In genomic region chr3:115615001-115615447, GRCh38 we compare ENCODE assay signal across 13 cellular contexts.
DNase-seq lines count a peak whose midpoint lies in the region; TF ChIP-seq lines count a peak whose summit lies in the region.
"Had no signal": no experiment of that assay in that cellular context is flagged by ENCODE, and none has a peak within 500 bp of the region (broad histone marks: within the 10 kb centered on the region; RNA-seq: fewer than 3 reads in every experiment).

No MANE protein-coding gene starts in this region.

- H3K27ac Mint-ChIP-seq in activated T-cell treated with anti-CD3 and anti-CD28 coated beads, Interleukin-2, amount 50 U/mL, for 24 hours: no peak overlapping the region
- H3K27ac Mint-ChIP-seq: activated B cell treated with CpG ODN at 0.5 μM for 24 hours; activated naive CD8-positive, alpha-beta T cell; immature natural killer cell had no signal

- H3K4me3 ChIP-seq in choroid plexus epithelial cell (ENCODE audit: low read depth, low read length): no peak overlapping the region
- H3K4me3 ChIP-seq: pancreas had no signal

- no peaks in the 10 kb centered on the region for H3K36me3 Mint-ChIP-seq in activated T-cell treated with anti-CD3 and anti-CD28 coated beads, Interleukin-2, amount 50 U/mL, for 24 hours (ENCODE audit: low read depth)
- H3K36me3 Mint-ChIP-seq: activated naive CD8-positive, alpha-beta T cell; immature natural killer cell had no signal

- DNase-seq in EL (peak; percentile 2), NCI-H226 (peak; percentile 70), choroid plexus epithelial cell (ENCODE audit: low read depth) (peak; percentile 74), iris pigment epithelial cell (ENCODE audit: low read depth) (peak; percentile 40), NCI-H446 treated with DMSO at 0.1 percent for 48 hours (lab: John Stamatoyannopoulos, UW) (no peak), HCEC 1CT (no peak)
- no peak for DNase-seq in activated T-cell treated with anti-CD3 and anti-CD28 coated beads, Interleukin-2, amount 50 U/mL, for 24 hours
- no peak for DNase-seq in stimulated activated CD4-positive, alpha-beta T cell treated with anti-CD3 and anti-CD28 coated beads, Interleukin-4, amount 100 ng/mL, for 24 hours
- DNase-seq: activated B cell treated with CpG ODN at 0.5 μM for 24 hours, immature natural killer cell, NCI-H2227 treated with DMSO at 0.1 percent for 48 hours, pancreas had no signal

- peaks cover 37% of the 10 kb centered on the region for H3K27me3 Mint-ChIP-seq in activated T-cell treated with anti-CD3 and anti-CD28 coated beads, Interleukin-2, amount 50 U/mL, for 24 hours

- H3K4me1 Mint-ChIP-seq in activated T-cell treated with anti-CD3 and anti-CD28 coated beads, Interleukin-2, amount 50 U/mL, for 24 hours (ENCODE audit: low read depth): peaks cover 23% of the 10 kb centered on the region
- H3K4me1 Mint-ChIP-seq: immature natural killer cell had no signal

- H3K4me3 Mint-ChIP-seq in activated T-cell treated with anti-CD3 and anti-CD28 coated beads, Interleukin-2, amount 50 U/mL, for 24 hours: no peak overlapping the region
- H3K4me3 Mint-ChIP-seq: activated B cell treated with CpG ODN at 0.5 μM for 24 hours; activated naive CD8-positive, alpha-beta T cell; immature natural killer cell had no signal

- TF ChIP-seq CTCF in choroid plexus epithelial cell (conservative IDR thresholded peaks at IDR 0.05; ENCODE audit: low read depth, low read length): no peak

- H3K9me3 Mint-ChIP-seq in activated T-cell treated with anti-CD3 and anti-CD28 coated beads, Interleukin-2, amount 50 U/mL, for 24 hours: no peaks in the 10 kb centered on the region
- H3K9me3 Mint-ChIP-seq: activated B cell treated with CpG ODN at 0.5 μM for 24 hours, immature natural killer cell had no signal

Comparison
In these comparisons a context has a peak if more than half of its experiments do, and no peak if none do; other contexts are left out.
1. DNase-seq: peak in EL (single experiment), NCI-H226 (single experiment), choroid plexus epithelial cell (single experiment) and iris pigment epithelial cell (single experiment); none in NCI-H446 treated with DMSO at 0.1 percent for 48 hours (single experiment), activated T-cell treated with anti-CD3 and anti-CD28 coated beads, Interleukin-2, amount 50 U/mL, for 24 hours (single experiment), stimulated activated CD4-positive, alpha-beta T cell treated with anti-CD3 and anti-CD28 coated beads, Interleukin-4, amount 100 ng/mL, for 24 hours (single experiment) and HCEC 1CT (single experiment).